ENCODE assay signal across 23 cellular contexts in the genomic region with DNA sequence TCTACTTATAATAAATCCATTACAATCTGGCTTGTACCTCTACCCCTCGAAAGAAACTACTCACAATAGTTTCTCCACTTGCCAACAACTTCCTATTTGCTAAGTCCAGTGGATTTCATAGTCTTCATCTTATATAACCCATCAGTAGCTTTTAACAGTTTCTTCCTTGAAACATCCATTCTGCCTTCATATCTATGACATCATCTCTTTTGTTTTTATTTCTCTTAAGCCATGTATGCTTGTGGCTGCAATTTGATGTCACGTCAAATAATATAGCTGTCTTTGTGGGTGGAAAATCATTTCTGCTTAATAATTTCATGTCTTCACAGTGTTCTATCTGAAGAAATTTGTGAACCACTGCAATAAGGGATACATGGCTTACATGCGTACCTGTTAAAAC.
"Had no signal": no experiment of that assay in that cellular context is flagged by ENCODE, and none has a peak within 500 bp of the region (broad histone marks: within the 10 kb centered on the region; RNA-seq: fewer than 3 reads in every experiment).

No MANE protein-coding gene starts in this region.

- H3K4me1 ChIP-seq: SJSA1 had no signal

- H3K36me3 ChIP-seq: SJSA1 had no signal

- H3K27ac ChIP-seq: HL-60, SJSA1, SK-N-MC had no signal

- H3K27me3 ChIP-seq: SJSA1 had no signal

- H3K9me3 ChIP-seq: SJSA1 had no signal

- H3K4me3 ChIP-seq: SJSA1, SK-N-MC had no signal

- FAIRE-seq: HTR-8/SVneo, RCC 7860 had no signal

- DNase-seq: Kasumi-1, KG1, MM.1S, NCI-H1092 treated with DMSO at 0.1 percent for 48 hours, NCI-H1436, NCI-H187, NCI-H2029, NCI-H2081 treated with DMSO at 0.1 percent for 48 hours, NCI-H2171, NCI-H226, NCI-H446, NCI-H510A, NCI-H524 treated with DMSO at 0.1 percent for 48 hours, NCI-H69, NCI-H774, Right ventricle myocardium superior, RPMI8226, SIG-M5 had no signal
